1 cellular context compared by ENCODE assay signal in genomic region chrX:40383969-40384368, GRCh38.
TF ChIP-seq lines count a peak whose summit lies in the region.

No MANE protein-coding gene starts in this region.

TF ChIP-seq in K562, 482 proteins besides CTCF, POLR2A, EP300 and RAD21:
- TF ChIP-seq ZNF592 (IDR thresholded peaks at IDR 0.05) (no peak), LEF1 (IDR thresholded peaks at IDR 0.05) (no peak), MTA3 (IDR thresholded peaks at IDR 0.05; ENCODE audit: borderline replicate concordance) (no peak), POLR3A (IDR thresholded peaks at IDR 0.05; ENCODE audit: borderline replicate concordance, extremely low read depth, insufficient read depth, insufficient read length) (no peak), FUS (optimal IDR thresholded peaks at IDR 0.05; ENCODE audit: low read depth, low read length) (no peak), EGR1 (conservative IDR thresholded peaks at IDR 0.05) (no peak), ZKSCAN3 (CRISPR knock-in tag; IDR thresholded peaks at IDR 0.05) (no peak), TCF7L2 (IDR thresholded peaks at IDR 0.05; ENCODE audit: low read depth, low read length) (no peak), ZBTB34 (CRISPR knock-in tag; IDR thresholded peaks at IDR 0.05) (no peak), KLF10 (CRISPR knock-in tag; IDR thresholded peaks at IDR 0.05) (no peak), MGA (IDR thresholded peaks at IDR 0.05) (no peak), ASH1L (IDR thresholded peaks at IDR 0.05; ENCODE audit: borderline replicate concordance, low read depth, partially characterized antibody) (no peak), ZNF696 (CRISPR knock-in tag; conservative IDR thresholded peaks at IDR 0.05) (no peak), ZNF232 (CRISPR knock-in tag; IDR thresholded peaks at IDR 0.05) (no peak), SRSF7 (optimal IDR thresholded peaks at IDR 0.05; ENCODE audit: low read depth, low read length) (no peak)
- TF ChIP-seq, protein P1, sequence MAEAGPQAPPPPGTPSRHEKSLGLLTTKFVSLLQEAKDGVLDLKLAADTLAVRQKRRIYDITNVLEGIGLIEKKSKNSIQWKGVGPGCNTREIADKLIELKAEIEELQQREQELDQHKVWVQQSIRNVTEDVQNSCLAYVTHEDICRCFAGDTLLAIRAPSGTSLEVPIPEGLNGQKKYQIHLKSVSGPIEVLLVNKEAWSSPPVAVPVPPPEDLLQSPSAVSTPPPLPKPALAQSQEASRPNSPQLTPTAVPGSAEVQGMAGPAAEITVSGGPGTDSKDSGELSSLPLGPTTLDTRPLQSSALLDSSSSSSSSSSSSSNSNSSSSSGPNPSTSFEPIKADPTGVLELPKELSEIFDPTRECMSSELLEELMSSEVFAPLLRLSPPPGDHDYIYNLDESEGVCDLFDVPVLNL (CRISPR knock-in tag; IDR thresholded peaks at IDR 0.05; ENCODE audit: low read depth) = no peak
